ENCODE assay signal across 8 cellular contexts in the genomic region with DNA sequence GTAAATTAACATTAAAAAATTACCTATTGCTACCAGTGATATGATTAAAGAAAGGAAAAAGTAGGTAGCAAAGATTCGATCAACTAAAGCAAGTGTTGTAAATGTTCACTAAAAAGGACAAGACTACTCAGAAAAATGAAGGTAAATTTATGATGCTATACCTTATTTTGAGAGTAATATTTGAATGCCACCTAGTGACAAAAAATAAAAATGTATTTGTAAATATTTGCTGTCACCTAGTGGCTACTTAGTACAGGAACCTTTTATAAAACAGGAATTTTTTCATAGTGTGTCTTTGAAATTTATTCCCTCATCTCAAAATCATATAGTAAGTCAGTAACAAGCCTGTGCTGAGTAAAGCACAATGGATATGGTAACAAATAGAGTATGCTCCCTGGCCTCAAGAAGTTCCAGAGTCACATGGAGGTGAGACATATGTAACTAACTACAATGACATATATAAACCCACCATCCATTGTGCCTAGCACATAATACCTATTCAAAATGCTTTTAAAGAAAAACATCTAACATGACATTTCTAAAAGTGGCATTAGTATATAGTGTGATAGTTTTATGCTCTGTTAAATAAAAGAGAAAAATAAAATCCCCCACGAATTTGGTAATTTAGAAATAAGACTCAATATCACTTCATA.
DNase-seq lines count a peak whose midpoint lies in the region; ATAC-seq and FAIRE-seq lines count a peak whose summit lies in the region.

No MANE protein-coding gene starts in this region.

- H3K4me1 ChIP-seq in small intestine (ENCODE audit: control insufficient read depth in 2 of 2, insufficient read depth in 1 of 2, low read depth in 1 of 2, low read length in 1 of 2): no peaks in the 10 kb centered on the region

- H3K36me3 ChIP-seq in small intestine (ENCODE audit: control insufficient read depth in 2 of 2, insufficient read depth in 2 of 2, low read length in 2 of 2): peaks cover 0 to 2% of the 10 kb centered on the region in 2 donors

- no peak overlapping the region for H3K4me3 Mint-ChIP-seq in effector memory CD8-positive, alpha-beta T cell

- no peaks in the 10 kb centered on the region for H3K4me1 Mint-ChIP-seq in effector memory CD8-positive, alpha-beta T cell (ENCODE audit: low read depth in 2 of 2)

- H3K27ac Mint-ChIP-seq in effector memory CD8-positive, alpha-beta T cell: no peak overlapping the region

- H3K27me3 ChIP-seq in small intestine (ENCODE audit: control insufficient read depth in 2 of 2, insufficient read depth in 2 of 2, low read length in 2 of 2): no peaks in the 10 kb centered on the region

- no peaks in the 10 kb centered on the region for H3K9me3 Mint-ChIP-seq in effector memory CD8-positive, alpha-beta T cell

- no peak overlapping the region for H3K4me3 ChIP-seq in small intestine (ENCODE audit: low read depth in 1 of 2, low read length in 2 of 2)

- no peaks in the 10 kb centered on the region for H3K9me3 ChIP-seq in small intestine (ENCODE audit: control insufficient read depth, low read depth)

- in situ Hi-C loops in G401 (cut with HindIII; ENCODE audit: low sequenced_read_pairs): loop anchor here (10.0 kb wide), 1 partner anchor 543 kb away; no protein-coding TSS in a partner anchor

- 81 to 91% (median 88%) methylated on average over 2 of the region's 2 CpGs for WGBS in small intestine, 3 donors

- ATAC-seq in HG02885 (IDR thresholded peaks at IDR 0.05; ENCODE audit: poor library complexity, unreplicated experiment): peak; percentile 75
- ATAC-seq in HG03135 (IDR thresholded peaks at IDR 0.05; ENCODE audit: unreplicated experiment): no peak
- no peak for ATAC-seq in GM21825 (IDR thresholded peaks at IDR 0.05; ENCODE audit: unreplicated experiment)
- ATAC-seq in effector memory CD8-positive, alpha-beta T cell (replicated peaks): no peak

- DNase-seq in G401 (ENCODE audit: low spot score) (peak; percentile 32), NCI-H2227 (lab: John Stamatoyannopoulos, UW; ENCODE audit: unreplicated experiment) (peak; percentile 57), cerebellar cortex (ENCODE audit: low spot score) (peak; percentile 34), small intestine (peak; percentile 7)
- no peak for DNase-seq in effector memory CD8-positive, alpha-beta T cell

- H3K27me3 Mint-ChIP-seq in effector memory CD8-positive, alpha-beta T cell: no peaks in the 10 kb centered on the region

- no peak overlapping the region for H3K27ac ChIP-seq in small intestine (ENCODE audit: low read depth in 1 of 2, low read length in 1 of 2)

- H3K36me3 Mint-ChIP-seq in effector memory CD8-positive, alpha-beta T cell (ENCODE audit: insufficient read depth): peaks cover 16% of the 10 kb centered on the region

- FAIRE-seq in small intestine (lab: Jason Lieb, UNC): peak; percentile 89

Comparison
In these comparisons a context has a peak if more than half of its experiments do, and no peak if none do; other contexts are left out.
1. DNase-seq: peak in G401 (single experiment), NCI-H2227 (single experiment), cerebellar cortex (single experiment) and small intestine (single experiment); none in effector memory CD8-positive, alpha-beta T cell (0 of 3).